1 cellular context compared by ENCODE assay signal in the genomic region with DNA sequence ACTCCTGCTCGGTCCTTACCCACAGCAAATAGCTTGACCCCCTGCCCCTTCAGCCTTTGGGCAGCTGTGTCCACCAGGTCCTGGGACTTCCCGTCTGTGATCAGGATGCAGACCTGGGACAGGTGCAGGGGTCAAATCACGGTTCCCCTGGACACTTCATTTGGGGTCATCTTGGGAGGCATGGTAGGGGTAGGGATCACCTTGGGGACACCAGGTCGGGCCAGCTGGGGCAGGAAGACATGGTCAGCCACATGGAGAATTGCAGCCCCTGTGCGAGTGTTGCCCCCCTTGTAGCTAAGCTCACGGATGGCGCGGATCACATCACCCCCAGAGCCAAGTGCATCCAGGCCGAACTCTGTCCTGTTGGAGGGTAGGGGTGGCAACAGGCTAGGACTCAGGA.
TF ChIP-seq lines count a peak whose summit lies in the region.

No MANE protein-coding gene starts in this region.

TF ChIP-seq in IMR-90, 13 proteins besides CTCF, POLR2A, EP300 and RAD21:
- TF ChIP-seq CHD1 (IDR thresholded peaks at IDR 0.05; ENCODE audit: low read depth, low read length), result no peak
- no peak for TF ChIP-seq MXI1 (IDR thresholded peaks at IDR 0.05; ENCODE audit: borderline replicate concordance, low read depth, low read length)
- TF ChIP-seq MAFK (IDR thresholded peaks at IDR 0.05; ENCODE audit: low read depth, low read length), result no peak
- TF ChIP-seq CEBPB (IDR thresholded peaks at IDR 0.05; ENCODE audit: low read depth, low read length), result no peak
- TF ChIP-seq SMC3 (IDR thresholded peaks at IDR 0.05; ENCODE audit: low read depth, low read length), result no peak
- TF ChIP-seq MAZ (IDR thresholded peaks at IDR 0.05; ENCODE audit: borderline replicate concordance, low read depth, low read length), result no peak
TF ChIP-seq in IMR-90: peak in this region for 0.
